In genomic region chr6:99334526-99335127, GRCh38 we compare ENCODE assay signal across 8 cellular contexts. TPM values are rescaled to one million over a fixed set of nuclear protein-coding genes. Genes with fewer than 3 reads are reported as not detected.
DNase-seq lines count a peak whose midpoint lies in the region; ATAC-seq and TF ChIP-seq lines count a peak whose summit lies in the region.

No MANE protein-coding gene starts in this region.

- H3K36me3 ChIP-seq in GM23248 (ENCODE audit: low read depth) (no peaks in the 10 kb centered on the region), aorta (ENCODE audit: control insufficient read depth in 1 of 2, insufficient read depth in 2 of 2, low read length in 1 of 2) (no peaks in the 10 kb centered on the region)

- H4K20me1 ChIP-seq in GM23248 (ENCODE audit: insufficient read depth) = no peaks in the 10 kb centered on the region

- H3K27ac ChIP-seq in 22Rv1 = no peak overlapping the region
- H3K27ac ChIP-seq in GM23248 = no peak overlapping the region
- H3K27ac ChIP-seq in aorta (ENCODE audit: low read depth in 1 of 2, low read length in 2 of 2) = no peak overlapping the region

- no peak overlapping the region for H3K4me2 ChIP-seq in GM23248 (ENCODE audit: unreplicated experiment)

- no peaks in the 10 kb centered on the region for H3K4me1 ChIP-seq in GM23248 (ENCODE audit: insufficient read depth)
- no peaks in the 10 kb centered on the region for H3K4me1 ChIP-seq in aorta (ENCODE audit: control insufficient read depth in 1 of 2, insufficient read depth in 2 of 2, low read length in 2 of 2)

- H3K27me3 ChIP-seq in GM23248 (replicated peaks; ENCODE audit: insufficient read depth) = no peaks in the 10 kb centered on the region
- H3K27me3 ChIP-seq in aorta (ENCODE audit: control insufficient read depth in 1 of 2, insufficient read depth in 2 of 2, low read length in 1 of 2) = no peaks in the 10 kb centered on the region

- DNase-seq in EL = peak; percentile 64
- DNase-seq in GM23248 = peak; percentile 72
- DNase-seq in LoVo (ENCODE audit: low spot score) = peak; percentile 47
- DNase-seq in SW 1271 (lab: John Stamatoyannopoulos, UW) = peak; percentile 16 to 57
- DNase-seq in fibroblast of the conjunctiva (ENCODE audit: low read depth) = peak; percentile 34
- peak; percentile 19 for DNase-seq in skeletal muscle cell (ENCODE audit: low read depth)
- DNase-seq in aorta = no peak

- H3K9me2 ChIP-seq in GM23248 (ENCODE audit: insufficient read depth) = no peaks in the 10 kb centered on the region

- H3K4me3 ChIP-seq in GM23248 (no peak overlapping the region), skeletal muscle cell (ENCODE audit: low read depth, low read length) (no peak overlapping the region), aorta (ENCODE audit: low read length in 2 of 2) (no peak overlapping the region)

- H3F3A ChIP-seq in GM23248 (ENCODE audit: insufficient read depth) = no peaks in the 10 kb centered on the region

- intact Hi-C loops in aorta (cut with DNase I) = loop anchor here in 1 of 2 donors (10.0 kb wide), 1 partner anchor 90 kb away; the partner anchor contains the start of gene PNISR

- no peak overlapping the region for H3K9ac ChIP-seq in GM23248

- peak; percentile 77 for TF ChIP-seq CTCF in 22Rv1 (IDR thresholded peaks at IDR 0.05)

- H3K9me3 ChIP-seq in GM23248 (ENCODE audit: low read depth) (no peaks in the 10 kb centered on the region), aorta (ENCODE audit: control insufficient read depth, low read length) (no peaks in the 10 kb centered on the region)

- H3K79me2 ChIP-seq in GM23248 (ENCODE audit: insufficient read depth) = no peaks in the 10 kb centered on the region

- WGBS in GM23248 (ENCODE audit: low coverage in 1 of 2, low lambda C conversion rate in 2 of 2, missing lambda C conversion rate in 2 of 2), 2 experiments = 23 to 28% methylated on average over 2 of the region's 2 CpGs
- 56 to 64% methylated on average over 2 of the region's 2 CpGs for WGBS in aorta, 2 donors

- in situ Hi-C loops in GM23248 (cut with MboI) = no loop called here

- peak overlapping the region; percentile 38; the same call in 1 of the 2 replicates for H2AFZ ChIP-seq in GM23248

- ATAC-seq in aorta (ENCODE audit: low FRiP score) = no peak

RNA-seq across cellular contexts. Expression of gene FAXC, which starts 14.8 kb away (rescaled TPM):
- total RNA-seq in GM23248 (2014; rRNA removed; shearing (Covaris generic)) = 0.76 and 1.8 TPM in 2 replicates
- polyA plus RNA-seq in GM23248 (2016; fragmentation: Nextera tagmentation; extraction: Ambion mirVana) (0.29 and 0.72 TPM in 2 replicates), aorta (1 to 10 TPM; 2.5 to 7.3 TPM)
- 1 to 10 TPM; 3.8 to 4.4 TPM for total RNA-seq in aorta

RNA-seq across cellular contexts. Expression of gene COQ3, which starts 59.4 kb away (rescaled TPM):
- total RNA-seq in GM23248 (2014; rRNA removed; shearing (Covaris generic)) = 2.5 and 3.5 TPM in 2 replicates
- polyA plus RNA-seq in GM23248 (2016; fragmentation: Nextera tagmentation; extraction: Ambion mirVana) (8.5 and 8.8 TPM in 2 replicates), aorta (10 to 100 TPM in 1 of 2 donors, 1 to 10 TPM in 1; 7.4 to 11.6 TPM)
- 1 to 10 TPM; 2.4 to 3.7 TPM for total RNA-seq in aorta

Comparison
In these comparisons a context has a peak if more than half of its experiments do, and no peak if none do; other contexts are left out.
1. DNase-seq: peak in EL (single experiment), GM23248 (single experiment), LoVo (single experiment), SW 1271 (2 of 2), fibroblast of the conjunctiva (single experiment) and skeletal muscle cell (single experiment); none in aorta (0 of 2).